ENCODE assay signal across 8 cellular contexts in genomic region chr16:69339289-69340094, GRCh38. TPM values are rescaled to one million over a fixed set of nuclear protein-coding genes. Genes with fewer than 3 reads are reported as not detected.
DNase-seq lines count a peak whose midpoint lies in the region; ATAC-seq lines count a peak whose summit lies in the region.

A gene with protein sequence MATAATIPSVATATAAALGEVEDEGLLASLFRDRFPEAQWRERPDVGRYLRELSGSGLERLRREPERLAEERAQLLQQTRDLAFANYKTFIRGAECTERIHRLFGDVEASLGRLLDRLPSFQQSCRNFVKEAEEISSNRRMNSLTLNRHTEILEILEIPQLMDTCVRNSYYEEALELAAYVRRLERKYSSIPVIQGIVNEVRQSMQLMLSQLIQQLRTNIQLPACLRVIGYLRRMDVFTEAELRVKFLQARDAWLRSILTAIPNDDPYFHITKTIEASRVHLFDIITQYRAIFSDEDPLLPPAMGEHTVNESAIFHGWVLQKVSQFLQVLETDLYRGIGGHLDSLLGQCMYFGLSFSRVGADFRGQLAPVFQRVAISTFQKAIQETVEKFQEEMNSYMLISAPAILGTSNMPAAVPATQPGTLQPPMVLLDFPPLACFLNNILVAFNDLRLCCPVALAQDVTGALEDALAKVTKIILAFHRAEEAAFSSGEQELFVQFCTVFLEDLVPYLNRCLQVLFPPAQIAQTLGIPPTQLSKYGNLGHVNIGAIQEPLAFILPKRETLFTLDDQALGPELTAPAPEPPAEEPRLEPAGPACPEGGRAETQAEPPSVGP (minus strand): TSS chr16:69339564. CDS start chr16:69339552, 12 bp downstream.
Gene NIP7, plus strand, starts transcription at chr16:69339772. Its CDS starts 58 bp downstream, at chr16:69339830.

- DNase-seq in Ammon's horn (ENCODE audit: low spot score) = peak; percentile 98
- DNase-seq in NCI-H460 (ENCODE audit: extremely low read depth, low read depth) = peak; percentile 95
- DNase-seq in activated CD4-positive, CD25-positive, alpha-beta regulatory T cell treated with anti-CD3 and anti-CD28 coated beads, Interleukin-2, amount 50 U/mL, for 72 hours = peak; percentile 88
- DNase-seq in cerebellar nuclear complex (lab: John Stamatoyannopoulos, UW) = peak; percentile 54 to 91
- peak; percentile 99 for DNase-seq in islet precursor cell
- peak; percentile 91 to 92 (median 91) for DNase-seq in stimulated activated CD4-positive, alpha-beta T cell treated with anti-CD3 and anti-CD28 coated beads, Interleukin-12 subunit alpha, Interleukin-12 subunit beta, amount 100 ng/mL, for 48 hours (ENCODE audit: low read depth in 2 of 3, low spot score in 1 of 3)

- ATAC-seq in GM19043 (IDR thresholded peaks at IDR 0.05; ENCODE audit: low read depth, unreplicated experiment) = peak; percentile 88
- peak; percentile 82 for ATAC-seq in HG03378 (IDR thresholded peaks at IDR 0.05; ENCODE audit: unreplicated experiment)

RNA-seq across cellular contexts. Expression of the first gene that starts in this region (rescaled TPM):
- total RNA-seq in NCI-H460 (2014; rRNA removed; shearing (Covaris generic)) = 28.2 and 30.4 TPM in 2 replicates
- 34.8 and 36.8 TPM in 2 replicates for polyA plus RNA-seq in NCI-H460 (2014; cell fraction: nucleus; rRNA removed)

RNA-seq across cellular contexts. Expression of gene NIP7, which starts in this region (rescaled TPM):
- 27.1 and 32.6 TPM in 2 replicates for total RNA-seq in NCI-H460 (2014; rRNA removed; shearing (Covaris generic))
- 16.1 and 21.4 TPM in 2 replicates for polyA plus RNA-seq in NCI-H460 (2014; cell fraction: nucleus; rRNA removed)

Comparison
In these comparisons a context has a peak if more than half of its experiments do, and no peak if none do; other contexts are left out.
1. Peak in every context shown above with its lines: DNase-seq and ATAC-seq.